ENCODE assay signal across 1 cellular context in the genomic region with DNA sequence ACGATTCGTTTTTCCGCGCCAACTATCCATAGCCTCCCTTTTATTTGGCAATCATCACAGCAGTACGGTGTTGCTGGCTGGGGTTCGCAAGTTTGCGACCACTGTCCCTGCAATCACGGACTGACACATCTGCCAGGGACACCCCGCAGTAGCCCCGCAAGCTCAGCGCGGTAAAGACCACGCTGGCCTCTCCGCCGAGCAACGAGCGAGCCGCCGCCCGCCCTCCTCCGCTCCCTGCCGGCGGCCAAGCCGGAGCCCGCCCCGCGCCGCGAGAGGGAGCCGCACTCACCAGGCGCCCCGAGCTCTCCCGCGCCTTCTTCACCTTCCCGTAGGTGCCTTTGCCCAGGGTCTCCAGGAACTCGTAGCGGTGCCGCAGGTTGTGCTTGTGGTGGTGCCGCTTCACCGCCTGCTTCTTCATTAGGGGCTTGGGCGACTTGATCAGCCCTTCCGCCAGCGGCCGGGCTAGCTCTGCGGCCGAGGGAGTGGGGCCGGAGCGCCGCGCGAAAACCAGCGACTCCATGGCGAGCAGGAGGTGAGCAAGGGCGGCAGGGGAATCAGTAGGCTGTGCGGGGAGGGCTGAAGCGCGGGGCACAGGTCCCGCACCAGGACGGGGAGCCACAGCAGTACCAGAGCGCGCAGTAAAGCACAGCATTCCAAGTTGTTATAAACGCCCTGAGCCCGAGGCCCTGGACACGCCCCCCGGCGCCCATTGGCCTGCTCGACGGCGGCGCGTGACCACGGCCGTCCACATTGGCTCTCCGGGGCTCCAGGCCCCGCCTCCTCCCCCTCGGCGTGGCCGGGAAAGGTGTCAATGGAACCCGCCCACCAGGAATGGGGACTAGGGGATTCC.
TF ChIP-seq lines count a peak whose summit lies in the region.

A gene (minus strand): TSS at position 637 of the 850 bp plus-strand sequence. CDS start 117 bp downstream, at position 520.

TF ChIP-seq in HepG2, 621 proteins besides CTCF, POLR2A, EP300 and RAD21 (continued from another document and continues in another):
- peak; percentile 64; the same call in 1 of the 2 replicates for TF ChIP-seq ZNF230 (CRISPR knock-in tag; IDR thresholded peaks at IDR 0.05)
- TF ChIP-seq HOXA7 (CRISPR knock-in tag; IDR thresholded peaks at IDR 0.05), result no peak
- no peak for TF ChIP-seq SOX6 (IDR thresholded peaks at IDR 0.05)
- TF ChIP-seq SOX6 (CRISPR knock-in tag; IDR thresholded peaks at IDR 0.05), result peak; percentile 48; the same call in 1 of the 2 replicates
- TF ChIP-seq, protein P1, sequence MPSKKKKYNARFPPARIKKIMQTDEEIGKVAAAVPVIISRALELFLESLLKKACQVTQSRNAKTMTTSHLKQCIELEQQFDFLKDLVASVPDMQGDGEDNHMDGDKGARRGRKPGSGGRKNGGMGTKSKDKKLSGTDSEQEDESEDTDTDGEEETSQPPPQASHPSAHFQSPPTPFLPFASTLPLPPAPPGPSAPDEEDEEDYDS (CRISPR knock-in tag; IDR thresholded peaks at IDR 0.05), result peak; percentile 97
- TF ChIP-seq, protein P2, sequence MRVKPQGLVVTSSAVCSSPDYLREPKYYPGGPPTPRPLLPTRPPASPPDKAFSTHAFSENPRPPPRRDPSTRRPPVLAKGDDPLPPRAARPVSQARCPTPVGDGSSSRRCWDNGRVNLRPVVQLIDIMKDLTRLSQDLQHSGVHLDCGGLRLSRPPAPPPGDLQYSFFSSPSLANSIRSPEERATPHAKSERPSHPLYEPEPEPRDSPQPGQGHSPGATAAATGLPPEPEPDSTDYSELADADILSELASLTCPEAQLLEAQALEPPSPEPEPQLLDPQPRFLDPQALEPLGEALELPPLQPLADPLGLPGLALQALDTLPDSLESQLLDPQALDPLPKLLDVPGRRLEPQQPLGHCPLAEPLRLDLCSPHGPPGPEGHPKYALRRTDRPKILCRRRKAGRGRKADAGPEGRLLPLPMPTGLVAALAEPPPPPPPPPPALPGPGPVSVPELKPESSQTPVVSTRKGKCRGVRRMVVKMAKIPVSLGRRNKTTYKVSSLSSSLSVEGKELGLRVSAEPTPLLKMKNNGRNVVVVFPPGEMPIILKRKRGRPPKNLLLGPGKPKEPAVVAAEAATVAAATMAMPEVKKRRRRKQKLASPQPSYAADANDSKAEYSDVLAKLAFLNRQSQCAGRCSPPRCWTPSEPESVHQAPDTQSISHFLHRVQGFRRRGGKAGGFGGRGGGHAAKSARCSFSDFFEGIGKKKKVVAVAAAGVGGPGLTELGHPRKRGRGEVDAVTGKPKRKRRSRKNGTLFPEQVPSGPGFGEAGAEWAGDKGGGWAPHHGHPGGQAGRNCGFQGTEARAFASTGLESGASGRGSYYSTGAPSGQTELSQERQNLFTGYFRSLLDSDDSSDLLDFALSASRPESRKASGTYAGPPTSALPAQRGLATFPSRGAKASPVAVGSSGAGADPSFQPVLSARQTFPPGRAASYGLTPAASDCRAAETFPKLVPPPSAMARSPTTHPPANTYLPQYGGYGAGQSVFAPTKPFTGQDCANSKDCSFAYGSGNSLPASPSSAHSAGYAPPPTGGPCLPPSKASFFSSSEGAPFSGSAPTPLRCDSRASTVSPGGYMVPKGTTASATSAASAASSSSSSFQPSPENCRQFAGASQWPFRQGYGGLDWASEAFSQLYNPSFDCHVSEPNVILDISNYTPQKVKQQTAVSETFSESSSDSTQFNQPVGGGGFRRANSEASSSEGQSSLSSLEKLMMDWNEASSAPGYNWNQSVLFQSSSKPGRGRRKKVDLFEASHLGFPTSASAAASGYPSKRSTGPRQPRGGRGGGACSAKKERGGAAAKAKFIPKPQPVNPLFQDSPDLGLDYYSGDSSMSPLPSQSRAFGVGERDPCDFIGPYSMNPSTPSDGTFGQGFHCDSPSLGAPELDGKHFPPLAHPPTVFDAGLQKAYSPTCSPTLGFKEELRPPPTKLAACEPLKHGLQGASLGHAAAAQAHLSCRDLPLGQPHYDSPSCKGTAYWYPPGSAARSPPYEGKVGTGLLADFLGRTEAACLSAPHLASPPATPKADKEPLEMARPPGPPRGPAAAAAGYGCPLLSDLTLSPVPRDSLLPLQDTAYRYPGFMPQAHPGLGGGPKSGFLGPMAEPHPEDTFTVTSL (CRISPR knock-in tag; IDR thresholded peaks at IDR 0.05; ENCODE audit: borderline replicate concordance), result no peak
- TF ChIP-seq RFX3 (CRISPR knock-in tag; IDR thresholded peaks at IDR 0.05), result no peak
- TF ChIP-seq, protein P3, sequence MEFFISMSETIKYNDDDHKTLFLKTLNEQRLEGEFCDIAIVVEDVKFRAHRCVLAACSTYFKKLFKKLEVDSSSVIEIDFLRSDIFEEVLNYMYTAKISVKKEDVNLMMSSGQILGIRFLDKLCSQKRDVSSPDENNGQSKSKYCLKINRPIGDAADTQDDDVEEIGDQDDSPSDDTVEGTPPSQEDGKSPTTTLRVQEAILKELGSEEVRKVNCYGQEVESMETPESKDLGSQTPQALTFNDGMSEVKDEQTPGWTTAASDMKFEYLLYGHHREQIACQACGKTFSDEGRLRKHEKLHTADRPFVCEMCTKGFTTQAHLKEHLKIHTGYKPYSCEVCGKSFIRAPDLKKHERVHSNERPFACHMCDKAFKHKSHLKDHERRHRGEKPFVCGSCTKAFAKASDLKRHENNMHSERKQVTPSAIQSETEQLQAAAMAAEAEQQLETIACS (CRISPR knock-in tag; IDR thresholded peaks at IDR 0.05), result no peak
- no peak for TF ChIP-seq ZFP1 (CRISPR knock-in tag; IDR thresholded peaks at IDR 0.05)
- TF ChIP-seq, protein P4, sequence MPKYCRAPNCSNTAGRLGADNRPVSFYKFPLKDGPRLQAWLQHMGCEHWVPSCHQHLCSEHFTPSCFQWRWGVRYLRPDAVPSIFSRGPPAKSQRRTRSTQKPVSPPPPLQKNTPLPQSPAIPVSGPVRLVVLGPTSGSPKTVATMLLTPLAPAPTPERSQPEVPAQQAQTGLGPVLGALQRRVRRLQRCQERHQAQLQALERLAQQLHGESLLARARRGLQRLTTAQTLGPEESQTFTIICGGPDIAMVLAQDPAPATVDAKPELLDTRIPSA (CRISPR knock-in tag; IDR thresholded peaks at IDR 0.05; ENCODE audit: borderline replicate concordance), result peak; percentile 53; the same call in 1 of the 2 replicates
- TF ChIP-seq, protein P5, sequence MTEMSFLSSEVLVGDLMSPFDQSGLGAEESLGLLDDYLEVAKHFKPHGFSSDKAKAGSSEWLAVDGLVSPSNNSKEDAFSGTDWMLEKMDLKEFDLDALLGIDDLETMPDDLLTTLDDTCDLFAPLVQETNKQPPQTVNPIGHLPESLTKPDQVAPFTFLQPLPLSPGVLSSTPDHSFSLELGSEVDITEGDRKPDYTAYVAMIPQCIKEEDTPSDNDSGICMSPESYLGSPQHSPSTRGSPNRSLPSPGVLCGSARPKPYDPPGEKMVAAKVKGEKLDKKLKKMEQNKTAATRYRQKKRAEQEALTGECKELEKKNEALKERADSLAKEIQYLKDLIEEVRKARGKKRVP (CRISPR knock-in tag; IDR thresholded peaks at IDR 0.05), result no peak
- TF ChIP-seq, protein P6, sequence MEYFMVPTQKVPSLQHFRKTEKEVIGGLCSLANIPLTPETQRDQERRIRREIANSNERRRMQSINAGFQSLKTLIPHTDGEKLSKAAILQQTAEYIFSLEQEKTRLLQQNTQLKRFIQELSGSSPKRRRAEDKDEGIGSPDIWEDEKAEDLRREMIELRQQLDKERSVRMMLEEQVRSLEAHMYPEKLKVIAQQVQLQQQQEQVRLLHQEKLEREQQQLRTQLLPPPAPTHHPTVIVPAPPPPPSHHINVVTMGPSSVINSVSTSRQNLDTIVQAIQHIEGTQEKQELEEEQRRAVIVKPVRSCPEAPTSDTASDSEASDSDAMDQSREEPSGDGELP (IDR thresholded peaks at IDR 0.05; ENCODE audit: borderline replicate concordance, low read depth), result no peak; the same call in 1 of the 2 replicates
- no peak for TF ChIP-seq TMF1 (CRISPR knock-in tag; IDR thresholded peaks at IDR 0.05; ENCODE audit: low read depth)
- no peak for TF ChIP-seq HMG20A (CRISPR knock-in tag; IDR thresholded peaks at IDR 0.05; ENCODE audit: borderline replicate concordance)
- TF ChIP-seq, protein P7, sequence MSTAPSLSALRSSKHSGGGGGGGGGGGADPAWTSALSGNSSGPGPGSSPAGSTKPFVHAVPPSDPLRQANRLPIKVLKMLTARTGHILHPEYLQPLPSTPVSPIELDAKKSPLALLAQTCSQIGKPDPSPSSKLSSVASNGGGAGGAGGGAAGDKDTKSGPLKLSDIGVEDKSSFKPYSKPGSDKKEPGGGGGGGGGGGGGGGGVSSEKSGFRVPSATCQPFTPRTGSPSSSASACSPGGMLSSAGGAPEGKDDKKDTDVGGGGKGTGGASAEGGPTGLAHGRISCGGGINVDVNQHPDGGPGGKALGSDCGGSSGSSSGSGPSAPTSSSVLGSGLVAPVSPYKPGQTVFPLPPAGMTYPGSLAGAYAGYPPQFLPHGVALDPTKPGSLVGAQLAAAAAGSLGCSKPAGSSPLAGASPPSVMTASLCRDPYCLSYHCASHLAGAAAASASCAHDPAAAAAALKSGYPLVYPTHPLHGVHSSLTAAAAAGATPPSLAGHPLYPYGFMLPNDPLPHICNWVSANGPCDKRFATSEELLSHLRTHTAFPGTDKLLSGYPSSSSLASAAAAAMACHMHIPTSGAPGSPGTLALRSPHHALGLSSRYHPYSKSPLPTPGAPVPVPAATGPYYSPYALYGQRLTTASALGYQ (CRISPR knock-in tag; IDR thresholded peaks at IDR 0.05), result 0 out of 2 replicates have a peak, but pooled peaks have one; percentile 33
- TF ChIP-seq, protein P8, sequence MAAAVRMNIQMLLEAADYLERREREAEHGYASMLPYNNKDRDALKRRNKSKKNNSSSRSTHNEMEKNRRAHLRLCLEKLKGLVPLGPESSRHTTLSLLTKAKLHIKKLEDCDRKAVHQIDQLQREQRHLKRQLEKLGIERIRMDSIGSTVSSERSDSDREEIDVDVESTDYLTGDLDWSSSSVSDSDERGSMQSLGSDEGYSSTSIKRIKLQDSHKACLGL (CRISPR knock-in tag; IDR thresholded peaks at IDR 0.05), result peak; percentile 92
- TF ChIP-seq ETV6 (CRISPR knock-in tag; conservative IDR thresholded peaks at IDR 0.05), result no peak
- TF ChIP-seq, protein P9, sequence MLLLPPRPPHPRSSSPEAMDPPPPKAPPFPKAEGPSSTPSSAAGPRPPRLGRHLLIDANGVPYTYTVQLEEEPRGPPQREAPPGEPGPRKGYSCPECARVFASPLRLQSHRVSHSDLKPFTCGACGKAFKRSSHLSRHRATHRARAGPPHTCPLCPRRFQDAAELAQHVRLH (CRISPR knock-in tag; IDR thresholded peaks at IDR 0.05; ENCODE audit: borderline replicate concordance, low read depth), result no peak
- TF ChIP-seq, protein P10, sequence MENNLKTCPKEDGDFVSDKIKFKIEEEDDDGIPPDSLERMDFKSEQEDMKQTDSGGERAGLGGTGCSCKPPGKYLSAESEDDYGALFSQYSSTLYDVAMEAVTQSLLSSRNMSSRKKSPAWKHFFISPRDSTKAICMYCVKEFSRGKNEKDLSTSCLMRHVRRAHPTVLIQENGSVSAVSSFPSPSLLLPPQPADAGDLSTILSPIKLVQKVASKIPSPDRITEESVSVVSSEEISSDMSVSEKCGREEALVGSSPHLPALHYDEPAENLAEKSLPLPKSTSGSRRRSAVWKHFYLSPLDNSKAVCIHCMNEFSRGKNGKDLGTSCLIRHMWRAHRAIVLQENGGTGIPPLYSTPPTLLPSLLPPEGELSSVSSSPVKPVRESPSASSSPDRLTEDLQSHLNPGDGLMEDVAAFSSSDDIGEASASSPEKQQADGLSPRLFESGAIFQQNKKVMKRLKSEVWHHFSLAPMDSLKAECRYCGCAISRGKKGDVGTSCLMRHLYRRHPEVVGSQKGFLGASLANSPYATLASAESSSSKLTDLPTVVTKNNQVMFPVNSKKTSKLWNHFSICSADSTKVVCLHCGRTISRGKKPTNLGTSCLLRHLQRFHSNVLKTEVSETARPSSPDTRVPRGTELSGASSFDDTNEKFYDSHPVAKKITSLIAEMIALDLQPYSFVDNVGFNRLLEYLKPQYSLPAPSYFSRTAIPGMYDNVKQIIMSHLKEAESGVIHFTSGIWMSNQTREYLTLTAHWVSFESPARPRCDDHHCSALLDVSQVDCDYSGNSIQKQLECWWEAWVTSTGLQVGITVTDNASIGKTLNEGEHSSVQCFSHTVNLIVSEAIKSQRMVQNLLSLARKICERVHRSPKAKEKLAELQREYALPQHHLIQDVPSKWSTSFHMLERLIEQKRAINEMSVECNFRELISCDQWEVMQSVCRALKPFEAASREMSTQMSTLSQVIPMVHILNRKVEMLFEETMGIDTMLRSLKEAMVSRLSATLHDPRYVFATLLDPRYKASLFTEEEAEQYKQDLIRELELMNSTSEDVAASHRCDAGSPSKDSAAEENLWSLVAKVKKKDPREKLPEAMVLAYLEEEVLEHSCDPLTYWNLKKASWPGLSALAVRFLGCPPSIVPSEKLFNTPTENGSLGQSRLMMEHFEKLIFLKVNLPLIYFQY (CRISPR knock-in tag; IDR thresholded peaks at IDR 0.05; ENCODE audit: borderline replicate concordance), result no peak
- TF ChIP-seq, protein P11, sequence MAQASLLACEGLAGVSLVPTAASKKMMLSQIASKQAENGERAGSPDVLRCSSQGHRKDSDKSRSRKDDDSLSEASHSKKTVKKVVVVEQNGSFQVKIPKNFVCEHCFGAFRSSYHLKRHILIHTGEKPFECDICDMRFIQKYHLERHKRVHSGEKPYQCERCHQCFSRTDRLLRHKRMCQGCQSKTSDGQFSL (CRISPR knock-in tag; IDR thresholded peaks at IDR 0.05), result no peak
- TF ChIP-seq ZNF296 (CRISPR knock-in tag; conservative IDR thresholded peaks at IDR 0.05), result no peak
- no peak for TF ChIP-seq SCMH1 (CRISPR knock-in tag; IDR thresholded peaks at IDR 0.05; ENCODE audit: borderline replicate concordance)
- TF ChIP-seq SRF (IDR thresholded peaks at IDR 0.05; ENCODE audit: low read depth, low read length), result peak; percentile 28; the same call in 1 of the 2 replicates
- no peak; the same call in 1 of the 2 replicates for TF ChIP-seq ZNF292 (CRISPR knock-in tag; IDR thresholded peaks at IDR 0.05; ENCODE audit: borderline replicate concordance, low read depth)
- peak; percentile 53 for TF ChIP-seq ZFY (CRISPR knock-in tag; IDR thresholded peaks at IDR 0.05)
- TF ChIP-seq ELF4 (CRISPR knock-in tag; IDR thresholded peaks at IDR 0.05; ENCODE audit: borderline replicate concordance), result no peak
- no peak for TF ChIP-seq ARNT (IDR thresholded peaks at IDR 0.05)
- TF ChIP-seq, protein P12, sequence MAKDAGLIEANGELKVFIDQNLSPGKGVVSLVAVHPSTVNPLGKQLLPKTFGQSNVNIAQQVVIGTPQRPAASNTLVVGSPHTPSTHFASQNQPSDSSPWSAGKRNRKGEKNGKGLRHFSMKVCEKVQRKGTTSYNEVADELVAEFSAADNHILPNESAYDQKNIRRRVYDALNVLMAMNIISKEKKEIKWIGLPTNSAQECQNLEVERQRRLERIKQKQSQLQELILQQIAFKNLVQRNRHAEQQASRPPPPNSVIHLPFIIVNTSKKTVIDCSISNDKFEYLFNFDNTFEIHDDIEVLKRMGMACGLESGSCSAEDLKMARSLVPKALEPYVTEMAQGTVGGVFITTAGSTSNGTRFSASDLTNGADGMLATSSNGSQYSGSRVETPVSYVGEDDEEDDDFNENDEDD (CRISPR knock-in tag; IDR thresholded peaks at IDR 0.05; ENCODE audit: borderline replicate concordance), result peak; percentile 58; the same call in 1 of the 2 replicates
- TF ChIP-seq ZFP41 (CRISPR knock-in tag; IDR thresholded peaks at IDR 0.05; ENCODE audit: borderline replicate concordance), result 0 out of 2 replicates have a peak, but pooled peaks have one; percentile 48
- TF ChIP-seq MAZ (IDR thresholded peaks at IDR 0.05; ENCODE audit: borderline replicate concordance, low read depth, low read length), result no peak
- 0 out of 2 replicates have a peak, but pooled peaks have one; percentile 43 for TF ChIP-seq MAZ (CRISPR knock-in tag; IDR thresholded peaks at IDR 0.05; ENCODE audit: low read depth)
- TF ChIP-seq ZNF138 (CRISPR knock-in tag; IDR thresholded peaks at IDR 0.05; ENCODE audit: low read depth), result 0 out of 2 replicates have a peak, but pooled peaks have one; percentile 37
- peak; percentile 42 for TF ChIP-seq AGO2 (optimal IDR thresholded peaks at IDR 0.05; ENCODE audit: low read depth, low read length)
